17 cellular contexts compared by ENCODE assay signal in genomic region chr20:56420940-56421688, GRCh38. TPM values are rescaled to one million over a fixed set of nuclear protein-coding genes. Genes with fewer than 3 reads are reported as not detected.
DNase-seq lines count a peak whose midpoint lies in the region; ATAC-seq and TF ChIP-seq lines count a peak whose summit lies in the region.
"Had no signal": no experiment of that assay in that cellular context is flagged by ENCODE, and none has a peak within 500 bp of the region (broad histone marks: within the 10 kb centered on the region; RNA-seq: fewer than 3 reads in every experiment).

No MANE protein-coding gene starts in this region.

- peaks cover 0 to 8% (median 0%) of the 10 kb centered on the region in 6 donors for H3K36me3 ChIP-seq in spleen
- no peaks in the 10 kb centered on the region for H3K36me3 ChIP-seq in Caco-2 (ENCODE audit: control insufficient read depth, insufficient read depth, low read length)
- H3K36me3 ChIP-seq: cardiac muscle cell, thoracic aorta had no signal

- peaks cover 74% of the 10 kb centered on the region for H3K4me1 Mint-ChIP-seq in activated naive CD4-positive, alpha-beta T cell treated with anti-CD3 and anti-CD28 coated beads for 36 hours (ENCODE audit: low read depth)
- H3K4me1 Mint-ChIP-seq in T-helper 17 cell (peaks cover 42% of the 10 kb centered on the region), Caco-2 (ENCODE audit: low read depth, unreplicated experiment) (peaks cover 27% of the 10 kb centered on the region)
- peaks cover 83% of the 10 kb centered on the region for H3K4me1 Mint-ChIP-seq in dendritic cell treated with granulocyte-macrophage colony-stimulating factor and Interleukin-4, amounts not matched to agents 40 ng/mL and 50 ng/mL, for 4 days (ENCODE audit: low read depth)

- peak overlapping the region; percentile 19 for H3K4me3 Mint-ChIP-seq in activated naive CD4-positive, alpha-beta T cell treated with anti-CD3 and anti-CD28 coated beads for 36 hours
- H3K4me3 Mint-ChIP-seq in T-helper 17 cell, result peak overlapping the region; percentile 47
- no peak overlapping the region for H3K4me3 Mint-ChIP-seq in dendritic cell treated with granulocyte-macrophage colony-stimulating factor and Interleukin-4, amounts not matched to agents 40 ng/mL and 50 ng/mL, for 4 days
- no peak overlapping the region for H3K4me3 Mint-ChIP-seq in Caco-2 (ENCODE audit: unreplicated experiment)

- WGBS in spleen, 5 donors, result 66 to 77% (median 73%) methylated on average over 11 of the region's 11 CpGs

- CTCF ChIA-PET in activated naive CD4-positive, alpha-beta T cell treated with anti-CD3 and anti-CD28 coated beads for 36 hours (lab: Charles Lee), result interaction anchor here (0.8 to 1.4 kb wide), 2 partner anchors 9 to 11 kb away, joined by 3 read pairs; partner anchors contain the start of gene CASS4
- CTCF ChIA-PET in Caco-2 (lab: Charles Lee), result interaction anchor here (1.0 kb wide), 1 partner anchor 12 kb away, joined by 3 read pairs; no protein-coding TSS in a partner anchor

- TF ChIP-seq POLR2A in spleen (IDR thresholded peaks at IDR 0.05), result no peak

- no peaks in the 10 kb centered on the region for H3K9me3 Mint-ChIP-seq in activated naive CD4-positive, alpha-beta T cell treated with anti-CD3 and anti-CD28 coated beads for 36 hours
- no peaks in the 10 kb centered on the region for H3K9me3 Mint-ChIP-seq in dendritic cell treated with granulocyte-macrophage colony-stimulating factor and Interleukin-4, amounts not matched to agents 40 ng/mL and 50 ng/mL, for 4 days
- no peaks in the 10 kb centered on the region for H3K9me3 Mint-ChIP-seq in Caco-2 (ENCODE audit: unreplicated experiment)

- H3K4me1 ChIP-seq in spleen, result peaks cover 6 to 98% (median 60%) of the 10 kb centered on the region in 6 donors
- peaks cover 20% of the 10 kb centered on the region for H3K4me1 ChIP-seq in Caco-2

- H3K27ac ChIP-seq in spleen, result peak overlapping the region in 7 of 8 donors; percentile 55 to 90 (median 85)
- H3K27ac ChIP-seq: cardiac muscle cell, thoracic aorta had no signal

- TF ChIP-seq CTCF in spleen (IDR thresholded peaks at IDR 0.05 in 8 of 11, conservative IDR thresholded peaks at IDR 0.05 in 3 of 11) (no peak), Caco-2 (IDR thresholded peaks at IDR 0.05; ENCODE audit: insufficient read depth in 1 of 2, low read depth in 1 of 2, low read length in 1 of 2, severe bottlenecking in 1 of 2, unreplicated experiment in 1 of 2) (no peak)

- H3K27ac Mint-ChIP-seq in activated naive CD4-positive, alpha-beta T cell treated with anti-CD3 and anti-CD28 coated beads for 36 hours, result peak overlapping the region; percentile 66
- H3K27ac Mint-ChIP-seq in T-helper 17 cell (no peak overlapping the region), Caco-2 (ENCODE audit: unreplicated experiment) (no peak overlapping the region)
- peak overlapping the region; percentile 67 for H3K27ac Mint-ChIP-seq in dendritic cell treated with granulocyte-macrophage colony-stimulating factor and Interleukin-4, amounts not matched to agents 40 ng/mL and 50 ng/mL, for 4 days

- POLR2A ChIA-PET in Caco-2 (lab: Charles Lee), result no interaction called here

- H3K27me3 Mint-ChIP-seq in activated naive CD4-positive, alpha-beta T cell treated with anti-CD3 and anti-CD28 coated beads for 36 hours (ENCODE audit: low read depth), result no peaks in the 10 kb centered on the region
- H3K27me3 Mint-ChIP-seq in T-helper 17 cell, result no peaks in the 10 kb centered on the region
- no peaks in the 10 kb centered on the region for H3K27me3 Mint-ChIP-seq in dendritic cell treated with granulocyte-macrophage colony-stimulating factor and Interleukin-4, amounts not matched to agents 40 ng/mL and 50 ng/mL, for 4 days
- H3K27me3 Mint-ChIP-seq in Caco-2 (ENCODE audit: insufficient read depth, unreplicated experiment), result no peaks in the 10 kb centered on the region

- no peak for DNase-seq in activated naive CD4-positive, alpha-beta T cell treated with anti-CD3 and anti-CD28 coated beads for 36 hours
- no peak for DNase-seq in activated naive CD4-positive, alpha-beta T cell treated with anti-CD3 and anti-CD28 coated beads, Interleukin-2, amount 50 U/mL, for 16 hours
- no peak for DNase-seq in T-helper 17 cell
- no peak for DNase-seq in spleen
- no peak for DNase-seq in SIG-M5 treated with dmso at 0.1 percent for 504 hours (lab: John Stamatoyannopoulos, UW; ENCODE audit: unreplicated experiment)
- DNase-seq in Caco-2, result no peak
- DNase-seq in cerebellar nuclear complex (lab: John Stamatoyannopoulos, UW), result no peak
- DNase-seq: activated gamma-delta T cell treated with Interleukin-2 at 50 U/mL for 16 hours, DMS153, NCI-H2029 treated with DMSO at 0.1 percent for 48 hours, NCI-H510A, T-helper 9 cell had no signal

- H3K36me3 Mint-ChIP-seq in activated naive CD4-positive, alpha-beta T cell treated with anti-CD3 and anti-CD28 coated beads for 36 hours (ENCODE audit: low read depth), result no peaks in the 10 kb centered on the region
- H3K36me3 Mint-ChIP-seq in T-helper 17 cell (ENCODE audit: low read depth) (peaks cover 2% of the 10 kb centered on the region), Caco-2 (ENCODE audit: insufficient read depth, unreplicated experiment) (no peaks in the 10 kb centered on the region)
- peaks cover 40% of the 10 kb centered on the region for H3K36me3 Mint-ChIP-seq in dendritic cell treated with granulocyte-macrophage colony-stimulating factor and Interleukin-4, amounts not matched to agents 40 ng/mL and 50 ng/mL, for 4 days (ENCODE audit: low read depth)

- intact Hi-C loops in activated naive CD4-positive, alpha-beta T cell treated with anti-CD3 and anti-CD28 coated beads for 36 hours (cut with micrococcal nuclease), result no loop called here
- intact Hi-C loops in dendritic cell treated with granulocyte-macrophage colony-stimulating factor and Interleukin-4, amounts not matched to agents 40 ng/mL and 50 ng/mL, for 4 days (cut with micrococcal nuclease), result no loop called here
- intact Hi-C loops in spleen (cut with DNase I; ENCODE audit: low total_unique reads), result no loop called here
- intact Hi-C loops in Caco-2 (cut with micrococcal nuclease; ENCODE audit: unreplicated experiment), result no loop called here

- BruUV-seq in Caco-2 (replicated peaks; lab: Mats Ljungman, UMichigan), result no TSS peak

- H3K27me3 ChIP-seq in spleen (replicated peaks in 1 of 7), result no peaks in the 10 kb centered on the region
- no peaks in the 10 kb centered on the region for H3K27me3 ChIP-seq in Caco-2 (replicated peaks; ENCODE audit: control insufficient read depth, insufficient read depth, low read length)

- no peak for ATAC-seq in T-helper 17 cell
- ATAC-seq: Right ventricle myocardium inferior had no signal

- H3K4me3 ChIP-seq in spleen (no peak overlapping the region), Caco-2 (ENCODE audit: low read depth, low read length) (no peak overlapping the region)
- H3K4me3 ChIP-seq: cardiac muscle cell, thoracic aorta had no signal

- no peaks in the 10 kb centered on the region for H3K9me3 ChIP-seq in T-helper 17 cell (ENCODE audit: control insufficient read depth, low read length, poor library complexity, severe bottlenecking)
- H3K9me3 ChIP-seq in spleen, result no peaks in the 10 kb centered on the region
- no peaks in the 10 kb centered on the region for H3K9me3 ChIP-seq in Caco-2
- H3K9me3 ChIP-seq: thoracic aorta had no signal

RNA-seq across cellular contexts. Expression of gene CASS4, which starts 9.1 kb away (rescaled TPM):
- 1 to 10 TPM; 5.1 to 5.2 TPM for total RNA-seq in activated naive CD4-positive, alpha-beta T cell treated with anti-CD3 and anti-CD28 coated beads for 36 hours
- total RNA-seq in T-helper 17 cell (10 to 100 TPM in 1 of 2 donors, 1 to 10 TPM in 1; 7.1 to 18.6 TPM), spleen (10 to 100 TPM; 10.3 to 15.5 (median 12.5) TPM), Caco-2 (2022) (0.64 and 0.67 TPM in 2 replicates)
- polyA plus RNA-seq in spleen, result 1 to 10 TPM; 1.2 to 1.9 (median 1.6) TPM
- total RNA-seq: osteocyte had no signal
- polyA plus RNA-seq: cardiac muscle cell had no signal

RNA-seq across cellular contexts. Expression of gene CSTF1, which starts 28.7 kb away (rescaled TPM):
- total RNA-seq in activated naive CD4-positive, alpha-beta T cell treated with anti-CD3 and anti-CD28 coated beads for 36 hours, result 10 to 100 TPM; 68.0 to 70.7 TPM
- total RNA-seq in T-helper 17 cell (10 to 100 TPM; 21.8 to 23.7 TPM), spleen (10 to 100 TPM; 24.4 to 45.0 (median 32.9) TPM), Caco-2 (2022) (97.0 and 101 TPM in 2 replicates)
- polyA plus RNA-seq in spleen, result 10 to 100 TPM in 2 of 3 donors, 1 to 10 TPM in 1; 9.8 to 13.8 (median 10.9) TPM

RNA-seq across cellular contexts. Expression of gene AURKA, which starts 29.1 kb away (rescaled TPM):
- total RNA-seq in activated naive CD4-positive, alpha-beta T cell treated with anti-CD3 and anti-CD28 coated beads for 36 hours, result 100 to 1,000 TPM; 115 to 121 TPM
- 1 to 10 TPM in 1 of 2 donors, under 1 TPM in 1; 0.92 to 1.0 TPM for total RNA-seq in T-helper 17 cell
- 10 to 100 TPM in 1 of 7 donors, 1 to 10 TPM in 6; 3.0 to 10.0 (median 7.5) TPM for total RNA-seq in spleen
- 1 to 10 TPM; 1.6 to 7.2 (median 5.1) TPM for polyA plus RNA-seq in spleen
- total RNA-seq in Caco-2 (2022), result 216 and 233 TPM in 2 replicates

RNA-seq across cellular contexts. Expression of gene RTF2, which starts 47.3 kb away (rescaled TPM):
- 10 to 100 TPM; 76.8 to 82.9 TPM for total RNA-seq in activated naive CD4-positive, alpha-beta T cell treated with anti-CD3 and anti-CD28 coated beads for 36 hours
- total RNA-seq in T-helper 17 cell, result 10 to 100 TPM; 62.3 to 62.6 TPM
- 10 to 100 TPM; 50.3 to 89.3 (median 72.7) TPM for total RNA-seq in spleen
- polyA plus RNA-seq in spleen, result 10 to 100 TPM; 66.2 to 83.9 (median 83.8) TPM
- 146 and 157 TPM in 2 replicates for total RNA-seq in Caco-2 (2022)

Comparison
In these comparisons a context has a peak if more than half of its experiments do, and no peak if none do; other contexts are left out.
1. H3K27ac Mint-ChIP-seq: peak in activated naive CD4-positive, alpha-beta T cell treated with anti-CD3 and anti-CD28 coated beads for 36 hours (single experiment) and dendritic cell treated with granulocyte-macrophage colony-stimulating factor and Interleukin-4, amounts not matched to agents 40 ng/mL and 50 ng/mL, for 4 days (single experiment); none in T-helper 17 cell (single experiment) and Caco-2 (single experiment).
2. H3K4me3 Mint-ChIP-seq: peak in activated naive CD4-positive, alpha-beta T cell treated with anti-CD3 and anti-CD28 coated beads for 36 hours (single experiment) and T-helper 17 cell (single experiment); none in dendritic cell treated with granulocyte-macrophage colony-stimulating factor and Interleukin-4, amounts not matched to agents 40 ng/mL and 50 ng/mL, for 4 days (single experiment) and Caco-2 (single experiment).
3. RNA of gene AURKA, which starts 29.1 kb away (total RNA-seq): 216 to 233 TPM in Caco-2 and 115 to 121 TPM in activated naive CD4-positive, alpha-beta T cell treated with anti-CD3 and anti-CD28 coated beads for 36 hours; 3.0 to 10.0 TPM in spleen and 0.92 to 1.0 TPM in T-helper 17 cell; every median in the first group is over 10 times any median in the second.